12 cellular contexts compared by ENCODE assay signal in genomic region chr22:50528682-50529415, GRCh38. TPM values are rescaled to one million over a fixed set of nuclear protein-coding genes. Genes with fewer than 3 reads are reported as not detected.
DNase-seq lines count a peak whose midpoint lies in the region; ATAC-seq and TF ChIP-seq lines count a peak whose summit lies in the region.
"Had no signal": no experiment of that assay in that cellular context is flagged by ENCODE, and none has a peak within 500 bp of the region (broad histone marks: within the 10 kb centered on the region; RNA-seq: fewer than 3 reads in every experiment).

No MANE protein-coding gene starts in this region.

- H3K27me3 Mint-ChIP-seq in T-helper 1 cell treated with Interleukin-12 subunit alpha and Interleukin-12 subunit beta and Interleukin-4 antibody, amounts not matched to agents 30 μg/mL and 1 μg/mL, for 36 hours (ENCODE audit: low read depth) = no peaks in the 10 kb centered on the region
- H3K27me3 Mint-ChIP-seq in activated B cell treated with CpG ODN at 0.5 μM for 24 hours (no peaks in the 10 kb centered on the region), immature natural killer cell (ENCODE audit: low read depth in 3 of 3) (peaks cover 6 to 29% (median 16%) of the 10 kb centered on the region in 3 donors)
- H3K27me3 Mint-ChIP-seq in stimulated activated naive CD8-positive, alpha-beta T cell treated with anti-CD3 and anti-CD28 coated beads, Interleukin-15, Interleukin-2, amounts not matched to agents 100 ng/mL and 50 ng/mL, for 24 hours = no peaks in the 10 kb centered on the region

- peaks cover 47% of the 10 kb centered on the region for H3K27me3 ChIP-seq in BE2C

- ATAC-seq in activated B cell treated with CpG ODN at 0.5 μM for 24 hours (ENCODE audit: low read depth) (no peak), GM21825 (IDR thresholded peaks at IDR 0.05; ENCODE audit: unreplicated experiment) (no peak)

- peaks cover 12% of the 10 kb centered on the region for H3K4me1 ChIP-seq in BE2C

- peak overlapping the region; percentile 82 for H3K4me3 Mint-ChIP-seq in T-helper 1 cell treated with Interleukin-12 subunit alpha and Interleukin-12 subunit beta and Interleukin-4 antibody, amounts not matched to agents 30 μg/mL and 1 μg/mL, for 36 hours
- H3K4me3 Mint-ChIP-seq in activated B cell treated with CpG ODN at 0.5 μM for 24 hours (peak overlapping the region; percentile 78), immature natural killer cell (peak overlapping the region; percentile 33 to 80 (median 71))
- peak overlapping the region; percentile 84 for H3K4me3 Mint-ChIP-seq in stimulated activated naive CD8-positive, alpha-beta T cell treated with anti-CD3 and anti-CD28 coated beads, Interleukin-15, Interleukin-2, amounts not matched to agents 100 ng/mL and 50 ng/mL, for 24 hours
- H3K4me3 Mint-ChIP-seq: HFFc6 had no signal

- H3K9me3 ChIP-seq in BE2C = peaks cover 5% of the 10 kb centered on the region; the same call in 1 of the 2 replicates

- H3K36me3 Mint-ChIP-seq in T-helper 1 cell treated with Interleukin-12 subunit alpha and Interleukin-12 subunit beta and Interleukin-4 antibody, amounts not matched to agents 30 μg/mL and 1 μg/mL, for 36 hours (ENCODE audit: low read depth) = peaks cover 21% of the 10 kb centered on the region
- H3K36me3 Mint-ChIP-seq in activated B cell treated with CpG ODN at 0.5 μM for 24 hours (ENCODE audit: low read depth) (peaks cover 18% of the 10 kb centered on the region), immature natural killer cell (no peaks in the 10 kb centered on the region)
- peaks cover 23% of the 10 kb centered on the region for H3K36me3 Mint-ChIP-seq in stimulated activated naive CD8-positive, alpha-beta T cell treated with anti-CD3 and anti-CD28 coated beads, Interleukin-15, Interleukin-2, amounts not matched to agents 100 ng/mL and 50 ng/mL, for 24 hours (ENCODE audit: low read depth)

- CTCF ChIA-PET in activated B cell treated with CpG ODN at 0.5 μM for 24 hours (lab: Charles Lee) = interaction anchor here (0.9 to 1.1 kb wide), 2 partner anchors 11 to 12 kb away, joined by 3 to 4 read pairs; no protein-coding TSS in a partner anchor

- H3K4me3 ChIP-seq in BE2C (ENCODE audit: low read depth, low read length) = no peak overlapping the region

- H3K4me1 Mint-ChIP-seq in T-helper 1 cell treated with Interleukin-12 subunit alpha and Interleukin-12 subunit beta and Interleukin-4 antibody, amounts not matched to agents 30 μg/mL and 1 μg/mL, for 36 hours (ENCODE audit: low read depth) = peaks cover 41% of the 10 kb centered on the region
- H3K4me1 Mint-ChIP-seq in activated B cell treated with CpG ODN at 0.5 μM for 24 hours (peaks cover 47% of the 10 kb centered on the region), immature natural killer cell (peaks cover 27 to 32% of the 10 kb centered on the region in 2 donors)
- H3K4me1 Mint-ChIP-seq in stimulated activated naive CD8-positive, alpha-beta T cell treated with anti-CD3 and anti-CD28 coated beads, Interleukin-15, Interleukin-2, amounts not matched to agents 100 ng/mL and 50 ng/mL, for 24 hours (ENCODE audit: low read depth) = peaks cover 41% of the 10 kb centered on the region

- TF ChIP-seq CTCF in activated B cell treated with CpG ODN at 0.5 μM for 24 hours (IDR thresholded peaks at IDR 0.05) (no peak), BE2C (IDR thresholded peaks at IDR 0.05; ENCODE audit: low read depth, low read length) (no peak)

- no peak for DNase-seq in T-helper 1 cell
- DNase-seq in activated B cell treated with CpG ODN at 0.5 μM for 24 hours = no peak
- DNase-seq in immature natural killer cell = no peak
- no peak for DNase-seq in BE2C
- no peak for DNase-seq in C1 segment of cervical spinal cord (lab: John Stamatoyannopoulos, UW)
- DNase-seq: activated gamma-delta T cell treated with Interleukin-2 at 50 U/mL for 16 hours, HFFc6, kidney glomerular epithelial cell, NCI-H2107 had no signal

- no peaks in the 10 kb centered on the region for H3K9me3 Mint-ChIP-seq in T-helper 1 cell treated with Interleukin-12 subunit alpha and Interleukin-12 subunit beta and Interleukin-4 antibody, amounts not matched to agents 30 μg/mL and 1 μg/mL, for 36 hours
- no peaks in the 10 kb centered on the region for H3K9me3 Mint-ChIP-seq in activated B cell treated with CpG ODN at 0.5 μM for 24 hours
- H3K9me3 Mint-ChIP-seq in immature natural killer cell = peaks cover 0 to 1% (median 0%) of the 10 kb centered on the region in 6 donors
- H3K9me3 Mint-ChIP-seq in stimulated activated naive CD8-positive, alpha-beta T cell treated with anti-CD3 and anti-CD28 coated beads, Interleukin-15, Interleukin-2, amounts not matched to agents 100 ng/mL and 50 ng/mL, for 24 hours = no peaks in the 10 kb centered on the region
- H3K9me3 Mint-ChIP-seq: HFFc6 had no signal

- peaks cover 2% of the 10 kb centered on the region for H3K36me3 ChIP-seq in BE2C

- POLR2A ChIA-PET in activated B cell treated with CpG ODN at 0.5 μM for 24 hours (lab: Charles Lee) = interaction anchor here (0.6 to 13.6 kb wide), 13 partner anchors 17 to 338 kb away, joined by 3 to 946 read pairs (median 6); partner anchors contain the start of genes ARSA, CHKB, KLHDC7B and LMF2

- H3K27ac Mint-ChIP-seq in T-helper 1 cell treated with Interleukin-12 subunit alpha and Interleukin-12 subunit beta and Interleukin-4 antibody, amounts not matched to agents 30 μg/mL and 1 μg/mL, for 36 hours = peak overlapping the region; percentile 92
- H3K27ac Mint-ChIP-seq in activated B cell treated with CpG ODN at 0.5 μM for 24 hours = peak overlapping the region; percentile 90
- H3K27ac Mint-ChIP-seq in immature natural killer cell = peak overlapping the region; percentile 79 to 89 (median 84)
- peak overlapping the region; percentile 40 for H3K27ac Mint-ChIP-seq in stimulated activated naive CD8-positive, alpha-beta T cell treated with anti-CD3 and anti-CD28 coated beads, Interleukin-15, Interleukin-2, amounts not matched to agents 100 ng/mL and 50 ng/mL, for 24 hours
- H3K27ac Mint-ChIP-seq: HFFc6 had no signal

- intact Hi-C loops in activated B cell treated with CpG ODN at 0.5 μM for 24 hours (cut with micrococcal nuclease) = loop anchor here (5.0 kb wide), 1 partner anchor 602 kb away; no protein-coding TSS in a partner anchor

RNA-seq across cellular contexts. Expression of gene TYMP, which starts 1.0 kb away (rescaled TPM):
- total RNA-seq in activated B cell treated with CpG ODN at 0.5 μM for 24 hours = 91.8 and 92.9 TPM in 2 replicates
- polyA plus RNA-seq in immature natural killer cell = 10 to 100 TPM; 21.2 to 31.2 (median 25.5) TPM
- polyA plus RNA-seq in BE2C (2012; ENCODE audit: insufficient read depth, insufficient read length, low read depth) = 5.2 TPM

RNA-seq across cellular contexts. Expression of gene SCO2, which starts 3.5 kb away (rescaled TPM):
- 7.1 and 11.6 TPM in 2 replicates for total RNA-seq in activated B cell treated with CpG ODN at 0.5 μM for 24 hours
- 10 to 100 TPM in 1 of 3 donors, 1 to 10 TPM in 2; 8.3 to 14.8 (median 9.9) TPM for polyA plus RNA-seq in immature natural killer cell
- 8.2 TPM for polyA plus RNA-seq in BE2C (2012; ENCODE audit: insufficient read depth, insufficient read length, low read depth)

RNA-seq across cellular contexts. Expression of gene KLHDC7B, which starts 16.9 kb away (rescaled TPM):
- total RNA-seq in activated B cell treated with CpG ODN at 0.5 μM for 24 hours = 4.9 and 5.2 TPM in 2 replicates
- 1 to 10 TPM; 2.4 to 8.1 (median 4.5) TPM for polyA plus RNA-seq in immature natural killer cell
- 1.3 TPM for polyA plus RNA-seq in BE2C (2012; ENCODE audit: insufficient read depth, insufficient read length, low read depth)

RNA-seq across cellular contexts. Expression of gene NCAPH2, which starts 20.8 kb away (rescaled TPM):
- total RNA-seq in activated B cell treated with CpG ODN at 0.5 μM for 24 hours = 63.9 and 68.2 TPM in 2 replicates
- polyA plus RNA-seq in immature natural killer cell = 10 to 100 TPM; 41.8 to 46.7 (median 46.5) TPM
- 201 TPM for polyA plus RNA-seq in BE2C (2012; ENCODE audit: insufficient read depth, insufficient read length, low read depth)

RNA-seq across cellular contexts. Expression of gene LMF2, which starts 21.3 kb away (rescaled TPM):
- total RNA-seq in activated B cell treated with CpG ODN at 0.5 μM for 24 hours = 76.6 and 81.0 TPM in 2 replicates
- 10 to 100 TPM; 16.3 to 40.4 (median 20.1) TPM for polyA plus RNA-seq in immature natural killer cell
- polyA plus RNA-seq in BE2C (2012; ENCODE audit: insufficient read depth, insufficient read length, low read depth) = 126 TPM

Comparison
In these comparisons a context has a peak if more than half of its experiments do, and no peak if none do; other contexts are left out.
1. H3K27ac Mint-ChIP-seq: peak in every context shown above with its lines; median percentile 92 in T-helper 1 cell treated with Interleukin-12 subunit alpha and Interleukin-12 subunit beta and Interleukin-4 antibody, amounts not matched to agents 30 μg/mL and 1 μg/mL, for 36 hours; 90 in activated B cell treated with CpG ODN at 0.5 μM for 24 hours; 84 in immature natural killer cell; 40 in stimulated activated naive CD8-positive, alpha-beta T cell treated with anti-CD3 and anti-CD28 coated beads, Interleukin-15, Interleukin-2, amounts not matched to agents 100 ng/mL and 50 ng/mL, for 24 hours.